13 cellular contexts compared by ENCODE assay signal in the genomic region with DNA sequence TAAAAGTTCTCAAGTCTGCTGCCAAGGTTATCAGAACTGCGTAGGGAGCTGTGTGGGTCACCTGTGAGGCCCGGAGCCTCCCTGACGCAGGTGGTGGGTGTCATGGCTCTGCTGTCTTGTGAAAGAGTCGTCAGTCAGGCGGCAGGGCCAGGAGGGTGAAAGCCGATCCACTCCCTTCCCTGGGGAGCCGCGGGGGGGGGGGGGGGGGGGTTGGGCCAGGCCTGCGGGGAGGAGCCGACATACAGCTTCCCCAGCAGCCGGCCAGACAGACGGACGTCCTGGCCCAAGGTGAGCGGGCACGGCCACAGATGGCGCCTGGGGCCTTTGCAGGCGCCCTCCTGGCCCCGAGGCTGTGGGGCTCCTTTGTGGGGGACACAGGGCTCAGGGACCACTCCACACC. TPM values are rescaled to one million over a fixed set of nuclear protein-coding genes. Genes with fewer than 3 reads are reported as not detected.
DNase-seq lines count a peak whose midpoint lies in the region; ATAC-seq and TF ChIP-seq lines count a peak whose summit lies in the region.
"Had no signal": no experiment of that assay in that cellular context is flagged by ENCODE, and none has a peak within 500 bp of the region (broad histone marks: within the 10 kb centered on the region; RNA-seq: fewer than 3 reads in every experiment).

No MANE protein-coding gene starts in this region.

- H3K27me3 ChIP-seq in PC-9 (ENCODE audit: insufficient read depth, low read depth): no peaks in the 10 kb centered on the region
- H3K27me3 ChIP-seq in upper lobe of left lung: no peaks in the 10 kb centered on the region

- H3K79me2 ChIP-seq in PC-9 (ENCODE audit: low read depth): peaks cover 64% of the 10 kb centered on the region

- ATAC-seq in upper lobe of left lung (ENCODE audit: low FRiP score in 2 of 2) (peak in 1 of 2 donors; percentile 70), HG02678 (IDR thresholded peaks at IDR 0.05; ENCODE audit: unreplicated experiment) (no peak), GM21619 (IDR thresholded peaks at IDR 0.05; ENCODE audit: unreplicated experiment) (no peak)

- 54% methylated on average over 14 of the region's 18 CpGs; no CpG with 5 or more reads in 1 of the 2 donors for WGBS in upper lobe of left lung, 2 donors

- no peak overlapping the region for H3K27ac ChIP-seq in PC-9
- peak overlapping the region; percentile 48 to 72 (median 64) for H3K27ac ChIP-seq in upper lobe of left lung

- no peak for TF ChIP-seq EP300 in upper lobe of left lung (IDR thresholded peaks at IDR 0.05)

- H3K9me3 ChIP-seq in PC-9 (ENCODE audit: insufficient read depth, low read depth) (no peaks in the 10 kb centered on the region), upper lobe of left lung (no peaks in the 10 kb centered on the region)

- TF ChIP-seq POLR2A in upper lobe of left lung (IDR thresholded peaks at IDR 0.05): no peak

- CTCF ChIA-PET in PC-9 (lab: Charles Lee): no interaction called here

- peak overlapping the region; percentile 55; the same call in 1 of the 2 replicates for H3K4me2 ChIP-seq in PC-9

- intact Hi-C loops in PC-9 (cut with micrococcal nuclease; ENCODE audit: unreplicated experiment): no loop called here

- no peaks in the 10 kb centered on the region for H3K36me3 ChIP-seq in PC-9 (ENCODE audit: low read depth)
- peaks cover 0 to 20% (median 10%) of the 10 kb centered on the region in 4 donors for H3K36me3 ChIP-seq in upper lobe of left lung

- H4K20me1 ChIP-seq in PC-9 (ENCODE audit: insufficient read depth): peaks cover 37% of the 10 kb centered on the region

- H3K4me3 ChIP-seq in PC-9 (no peak overlapping the region), upper lobe of left lung (no peak overlapping the region)

- H2AFZ ChIP-seq in PC-9: no peak overlapping the region

- BruUV-seq in PC-9 (replicated peaks; lab: Mats Ljungman, UMichigan): no TSS peak

- no peak for TF ChIP-seq CTCF in PC-9 (conservative IDR thresholded peaks at IDR 0.05)
- TF ChIP-seq CTCF in upper lobe of left lung (IDR thresholded peaks at IDR 0.05): no peak

- POLR2A ChIA-PET in PC-9 (lab: Charles Lee; ENCODE audit: unreplicated experiment): interaction anchor here (0.6 kb wide), 2 partner anchors 294 to 696 kb away, joined by 3 to 15 read pairs; no protein-coding TSS in a partner anchor

- H3K9me2 ChIP-seq in PC-9 (ENCODE audit: insufficient read depth): no peaks in the 10 kb centered on the region

- peaks cover 5% of the 10 kb centered on the region; the same call in 1 of the 2 replicates for H3F3A ChIP-seq in PC-9 (ENCODE audit: insufficient read depth, low read depth)

- H3K4me1 ChIP-seq in PC-9 (replicated peaks; ENCODE audit: insufficient read depth) (peaks cover 13% of the 10 kb centered on the region), upper lobe of left lung (peaks cover 17 to 55% (median 26%) of the 10 kb centered on the region in 4 donors)

- DNase-seq in NCI-H345 (lab: John Stamatoyannopoulos, UW) (peak; percentile 12), NCI-H345 treated with DMSO at 0.1 percent for 48 hours (lab: John Stamatoyannopoulos, UW; ENCODE audit: unreplicated experiment) (no peak), PC-9 (peak; percentile 73 to 74), hepatic stellate cell (ENCODE audit: low spot score) (peak; percentile 81), upper lobe of left lung (peak; percentile 80 to 85)
- no peak for DNase-seq in activated effector memory CD4-positive, alpha-beta T cell treated with Interleukin-2 at 50 U/mL for 16 hours
- DNase-seq: activated CD8-positive, alpha-beta memory T cell treated with anti-CD3 and anti-CD28 coated beads, Interleukin-2, amount 50 U/mL, for 48 hours; mesenchymal stem cell; NK-92 treated with Interleukin-12 subunit alpha and Interleukin-12 subunit beta, amount 100 ng/mL, for 24 hours; retina; T-helper 9 cell had no signal

RNA-seq across cellular contexts. Expression of a gene that starts 12.4 kb away (rescaled TPM):
- 75.6 and 82.4 TPM in 2 replicates for total RNA-seq in PC-9 (2021)
- 100 to 1,000 TPM in 4 of 6 donors, 10 to 100 TPM in 2; 44.8 to 159 (median 106) TPM for total RNA-seq in upper lobe of left lung

RNA-seq across cellular contexts. Expression of a gene that starts 43.9 kb away (rescaled TPM):
- total RNA-seq in PC-9 (2021): 53.0 and 59.5 TPM in 2 replicates
- total RNA-seq in upper lobe of left lung: 100 to 1,000 TPM in 1 of 6 donors, 10 to 100 TPM in 5; 50.2 to 168 (median 63.2) TPM

RNA-seq across cellular contexts. Expression of a gene that starts 57.9 kb away (rescaled TPM):
- total RNA-seq in PC-9 (2021): 465 and 489 TPM in 2 replicates
- total RNA-seq in upper lobe of left lung: 100 to 1,000 TPM; 370 to 717 (median 484) TPM

Comparison
In these comparisons a context has a peak if more than half of its experiments do, and no peak if none do; other contexts are left out.
1. DNase-seq: peak in NCI-H345 (single experiment), PC-9 (2 of 2), hepatic stellate cell (single experiment) and upper lobe of left lung (2 of 2); none in NCI-H345 treated with DMSO at 0.1 percent for 48 hours (single experiment) and activated effector memory CD4-positive, alpha-beta T cell treated with Interleukin-2 at 50 U/mL for 16 hours (single experiment).